In the genomic region with DNA sequence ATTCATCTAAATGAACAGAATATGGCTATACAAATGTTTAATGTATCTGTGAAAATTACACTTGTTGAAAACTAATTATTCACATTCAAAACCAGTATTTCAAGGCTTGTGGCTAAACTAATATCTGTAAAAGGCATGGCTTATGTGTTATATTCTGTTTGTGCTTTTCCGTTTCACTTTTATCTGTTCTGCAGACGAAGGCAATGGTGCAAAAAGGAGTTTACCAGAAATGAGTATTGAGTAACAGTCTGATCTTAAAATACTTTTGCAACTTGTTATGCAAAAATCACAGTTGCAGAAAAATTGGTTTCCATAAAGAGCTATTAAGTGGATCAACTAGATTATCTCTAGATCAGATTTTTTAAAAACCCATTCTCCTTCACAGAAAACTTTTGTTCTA, we compare ENCODE assay signal across 15 cellular contexts. TPM values are rescaled to one million over a fixed set of nuclear protein-coding genes. Genes with fewer than 3 reads are reported as not detected.
DNase-seq lines count a peak whose midpoint lies in the region; ATAC-seq and TF ChIP-seq lines count a peak whose summit lies in the region.
"Had no signal": no experiment of that assay in that cellular context is flagged by ENCODE, and none has a peak within 500 bp of the region (broad histone marks: within the 10 kb centered on the region; RNA-seq: fewer than 3 reads in every experiment).

No MANE protein-coding gene starts in this region.

- H3K27me3 ChIP-seq in DOHH2 (ENCODE audit: control insufficient read depth, low read length) (peaks cover 10% of the 10 kb centered on the region), osteoblast (ENCODE audit: insufficient read depth, low read length) (no peaks in the 10 kb centered on the region), left lung (no peaks in the 10 kb centered on the region)
- H3K27me3 ChIP-seq: hepatocyte had no signal

- H3K9me3 ChIP-seq in DOHH2 (ENCODE audit: control insufficient read depth, insufficient read depth, low read length): no peaks in the 10 kb centered on the region
- no peaks in the 10 kb centered on the region for H3K9me3 ChIP-seq in osteoblast (ENCODE audit: low read depth, low read length)
- H3K9me3 ChIP-seq in left lung: no peaks in the 10 kb centered on the region

- TF ChIP-seq CTCF in DOHH2 (IDR thresholded peaks at IDR 0.05; ENCODE audit: low read depth, low read length, poor library complexity, severe bottlenecking): no peak
- TF ChIP-seq CTCF in osteoblast (IDR thresholded peaks at IDR 0.05; ENCODE audit: extremely low read depth, low read depth, low read length): no peak
- no peak for TF ChIP-seq CTCF in left lung (IDR thresholded peaks at IDR 0.05)

- no peaks in the 10 kb centered on the region for H3K9me2 ChIP-seq in DOHH2 (replicated peaks; ENCODE audit: control insufficient read depth, low read length)

- no peak overlapping the region for H3K27ac ChIP-seq in DOHH2 (ENCODE audit: low read depth, low read length)
- H3K27ac ChIP-seq in osteoblast (ENCODE audit: low read depth, low read length): no peak overlapping the region
- peak overlapping the region in 1 of 2 donors; percentile 78 for H3K27ac ChIP-seq in left lung
- H3K27ac ChIP-seq: GM23248, hepatocyte had no signal

- no peak overlapping the region; the same call in 1 of the 2 replicates for H3K4me3 ChIP-seq in DOHH2 (ENCODE audit: low read length)
- no peak overlapping the region for H3K4me3 ChIP-seq in osteoblast (ENCODE audit: insufficient read depth, low read length)
- peak overlapping the region in 1 of 2 donors; percentile 1 for H3K4me3 ChIP-seq in left lung
- H3K4me3 ChIP-seq: GM23248, hepatocyte, lung had no signal

- H3K4me1 ChIP-seq in DOHH2 (ENCODE audit: control insufficient read depth, low read length) (peaks cover 8% of the 10 kb centered on the region), osteoblast (ENCODE audit: insufficient read depth, low read length) (no peaks in the 10 kb centered on the region), left lung (peaks cover 0 to 12% of the 10 kb centered on the region in 2 donors)

- H3K4me2 ChIP-seq in DOHH2 (ENCODE audit: low read length) (peak overlapping the region; percentile 29), osteoblast (ENCODE audit: insufficient read depth, low read length) (no peak overlapping the region)
- H3K4me2 ChIP-seq: hepatocyte had no signal

- no peak overlapping the region for H2AFZ ChIP-seq in osteoblast (ENCODE audit: low read length)
- H2AFZ ChIP-seq: GM23248, hepatocyte had no signal

- DNase-seq in osteoblast (ENCODE audit: insufficient read length, low spot score, missing footprints): no peak
- DNase-seq in effector CD8-positive, alpha-beta T cell (lab: John Stamatoyannopoulos, UW): no peak
- no peak for DNase-seq in left lung
- no peak for DNase-seq in SW480 (ENCODE audit: low spot score)
- DNase-seq: DND-41; GM23248; posterior cingulate gyrus; stimulated activated CD4-positive, alpha-beta T cell treated with anti-CD3 and anti-CD28 coated beads, Interleukin-1b, Interleukin-23, amount 100 ng/mL, for 48 hours had no signal

- H3K36me3 ChIP-seq in DOHH2 (ENCODE audit: control insufficient read depth, low read length) (no peaks in the 10 kb centered on the region), osteoblast (ENCODE audit: insufficient read depth, low read length) (no peaks in the 10 kb centered on the region), left lung (no peaks in the 10 kb centered on the region)

- ATAC-seq in GM19035 (IDR thresholded peaks at IDR 0.05; ENCODE audit: unreplicated experiment) (peak; percentile 83), HG02642 (IDR thresholded peaks at IDR 0.05; ENCODE audit: poor library complexity, unreplicated experiment) (peak; percentile 86), HG03442 (IDR thresholded peaks at IDR 0.05; ENCODE audit: unreplicated experiment) (peak; percentile 82), left lung (no peak)
- ATAC-seq: Right ventricle myocardium inferior had no signal

- no peaks in the 10 kb centered on the region for H4K20me1 ChIP-seq in DOHH2 (ENCODE audit: control insufficient read depth, insufficient read depth, low read depth, low read length)
- no peaks in the 10 kb centered on the region for H4K20me1 ChIP-seq in osteoblast (ENCODE audit: insufficient read depth, low read length)

- no peaks in the 10 kb centered on the region for H3F3A ChIP-seq in DOHH2 (ENCODE audit: control insufficient read depth, insufficient read depth)

- intact Hi-C loops in left lung (cut with DNase I): no loop called here

- H3K79me2 ChIP-seq in DOHH2 (ENCODE audit: control insufficient read depth, low read length): no peaks in the 10 kb centered on the region
- H3K79me2 ChIP-seq in osteoblast (ENCODE audit: insufficient read depth, low read length): no peaks in the 10 kb centered on the region
- H3K79me2 ChIP-seq: hepatocyte had no signal

RNA-seq across cellular contexts. Expression of gene STX11, which starts 9.5 kb away (rescaled TPM):
- total RNA-seq in osteoblast (0.29 and 0.36 TPM in 2 replicates), left lung (10 to 100 TPM; 18.2 to 31.3 TPM)

RNA-seq across cellular contexts. Expression of gene SF3B5, which starts 45.5 kb away (rescaled TPM):
- total RNA-seq in osteoblast: 67.5 and 78.9 TPM in 2 replicates
- total RNA-seq in left lung: 100 to 1,000 TPM; 118 to 130 TPM

Comparison
In these comparisons a context has a peak if more than half of its experiments do, and no peak if none do; other contexts are left out.
1. RNA of gene STX11, which starts 9.5 kb away (total RNA-seq): 18.2 to 31.3 TPM in left lung; 0.29 to 0.36 TPM in osteoblast; every median in the first group is over 10 times any median in the second.